6 cellular contexts compared by ENCODE assay signal in the genomic region with DNA sequence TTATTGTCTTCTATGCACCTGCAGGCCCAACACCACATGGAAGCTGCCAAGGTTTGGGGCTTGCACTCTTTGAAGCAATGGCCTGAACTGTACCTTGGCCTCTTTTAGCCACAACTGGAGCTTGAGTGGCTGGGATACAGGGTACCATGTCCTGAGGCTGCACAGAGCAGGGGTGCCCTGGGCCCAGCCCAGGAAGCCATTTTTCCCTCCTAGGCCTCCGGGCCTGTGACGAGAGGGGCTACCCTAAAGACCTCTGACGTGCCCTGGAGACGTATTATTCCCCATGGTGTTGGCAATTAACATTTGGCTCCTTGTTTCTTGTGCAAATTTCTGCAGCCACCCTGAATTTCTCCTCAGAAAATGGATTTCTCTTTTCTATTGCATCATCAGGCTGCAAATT.
"Had no signal": no experiment of that assay in that cellular context is flagged by ENCODE, and none has a peak within 500 bp of the region (broad histone marks: within the 10 kb centered on the region; RNA-seq: fewer than 3 reads in every experiment).

No MANE protein-coding gene starts in this region.

- H3K27ac ChIP-seq: HL-60, KMS-11 had no signal

- DNase-seq: IMR-90, KBM-7, KG1 had no signal

- H3K4me3 ChIP-seq: K562 had no signal
